ENCODE assay signal across 23 cellular contexts in genomic region chr17:79981661-79982101, GRCh38. TPM values are rescaled to one million over a fixed set of nuclear protein-coding genes. Genes with fewer than 3 reads are reported as not detected.
DNase-seq lines count a peak whose midpoint lies in the region; ATAC-seq, FAIRE-seq and TF ChIP-seq lines count a peak whose summit lies in the region.
"Had no signal": no experiment of that assay in that cellular context is flagged by ENCODE, and none has a peak within 500 bp of the region (broad histone marks: within the 10 kb centered on the region; RNA-seq: fewer than 3 reads in every experiment).

No MANE protein-coding gene starts in this region.

- peaks cover 15% of the 10 kb centered on the region for H3K4me1 ChIP-seq in neural progenitor cell

- peaks cover 8% of the 10 kb centered on the region for H3K36me3 Mint-ChIP-seq in neural progenitor cell

- H3K9me3 ChIP-seq in neural progenitor cell (ENCODE audit: low read depth) = no peaks in the 10 kb centered on the region
- H3K9me3 ChIP-seq: BLaER1 treated with 17β-estradiol and CSF1 and Interleukin-3, amounts not matched to agents 10 nM and 100 nM; right atrium auricular region; vagina had no signal

- no peak for TF ChIP-seq CTCF in neural progenitor cell (IDR thresholded peaks at IDR 0.05)

- no peaks in the 10 kb centered on the region for H3K27me3 ChIP-seq in neural progenitor cell
- H3K27me3 ChIP-seq: BLaER1 treated with 17β-estradiol and CSF1 and Interleukin-3, amounts not matched to agents 10 nM and 100 nM; right atrium auricular region; vagina had no signal

- H3K4me3 Mint-ChIP-seq in neural progenitor cell = no peak overlapping the region
- H3K4me3 Mint-ChIP-seq: central memory CD8-positive, alpha-beta T cell had no signal

- peak overlapping the region; percentile 56 for H3K4me2 ChIP-seq in neural progenitor cell
- H3K4me2 ChIP-seq: BLaER1 treated with 17β-estradiol and CSF1 and Interleukin-3, amounts not matched to agents 10 nM and 100 nM had no signal

- peaks cover 9% of the 10 kb centered on the region for H3K27me3 Mint-ChIP-seq in neural progenitor cell (ENCODE audit: insufficient read depth, low read depth)

- H3K4me3 ChIP-seq in neural progenitor cell = no peak overlapping the region
- H3K4me3 ChIP-seq: BLaER1 treated with 17β-estradiol and CSF1 and Interleukin-3, amounts not matched to agents 10 nM and 100 nM; right atrium auricular region; vagina had no signal

- peaks cover 35% of the 10 kb centered on the region for H3K4me1 Mint-ChIP-seq in neural progenitor cell
- H3K4me1 Mint-ChIP-seq: central memory CD8-positive, alpha-beta T cell had no signal

- H3K79me2 ChIP-seq in neural progenitor cell (ENCODE audit: low read depth) = no peaks in the 10 kb centered on the region

- no peaks in the 10 kb centered on the region for H3K9me3 Mint-ChIP-seq in neural progenitor cell
- H3K9me3 Mint-ChIP-seq: central memory CD8-positive, alpha-beta T cell had no signal

- no peak for ATAC-seq in left cardiac atrium
- no peak for ATAC-seq in HG03342 (IDR thresholded peaks at IDR 0.05; ENCODE audit: unreplicated experiment)
- no peak for ATAC-seq in GM18868 (IDR thresholded peaks at IDR 0.05; ENCODE audit: unreplicated experiment)
- ATAC-seq in stimulated activated naive CD8-positive, alpha-beta T cell treated with anti-CD3 and anti-CD28 coated beads, Interleukin-15, Interleukin-2, amounts not matched to agents 100 U/mL and 50 U/mL, for 24 hours = no peak
- ATAC-seq: esophagus mucosa had no signal

- H2AFZ ChIP-seq in neural progenitor cell (replicated peaks) = no peak overlapping the region

- H3K9ac ChIP-seq in neural progenitor cell = no peak overlapping the region
- H3K9ac ChIP-seq: BLaER1 treated with 17β-estradiol and CSF1 and Interleukin-3, amounts not matched to agents 10 nM and 100 nM had no signal

- H4K20me1 ChIP-seq in neural progenitor cell (ENCODE audit: low read depth) = peaks cover 33% of the 10 kb centered on the region

- peak; percentile 72 for DNase-seq in cardiac septum (ENCODE audit: low spot score)
- no peak for DNase-seq in left cardiac atrium
- DNase-seq in ecto neural progenitor cell (ENCODE audit: low spot score) = peak; percentile 50
- DNase-seq in neural progenitor cell (ENCODE audit: low spot score) = peak; percentile 72
- DNase-seq in urothelium cell line (ENCODE audit: low spot score) = no peak
- no peak for DNase-seq in stimulated activated naive CD8-positive, alpha-beta T cell treated with anti-CD3 and anti-CD28 coated beads, Interleukin-15, Interleukin-2, amounts not matched to agents 100 U/mL and 50 U/mL, for 24 hours
- DNase-seq: activated CD4-positive, alpha-beta T cell treated with anti-CD3 and anti-CD28 coated beads, Interleukin-2, amount 50 U/mL, for 48 hours; activated naive CD4-positive, alpha-beta T cell; Calu3; effector CD8-positive, alpha-beta T cell; mammary epithelial cell; NK-92 treated with Interleukin-12 subunit alpha and Interleukin-12 subunit beta, amount 100 ng/mL, for 24 hours had no signal

- H3K36me3 ChIP-seq in neural progenitor cell = no peaks in the 10 kb centered on the region
- H3K36me3 ChIP-seq: right atrium auricular region, vagina had no signal

- intact Hi-C loops in cardiac septum (cut with DNase I) = no loop called here
- intact Hi-C loops in left cardiac atrium (cut with DNase I) = loop anchor here in 1 of 2 donors (10.0 kb wide), 1 partner anchor 237 kb away; no protein-coding TSS in a partner anchor

- H3K27ac ChIP-seq in neural progenitor cell = no peak overlapping the region
- H3K27ac ChIP-seq: BLaER1 treated with 17β-estradiol and CSF1 and Interleukin-3, amounts not matched to agents 10 nM and 100 nM; HL-60; right atrium auricular region; vagina had no signal

- peak; percentile 40 for FAIRE-seq in urothelium cell line (lab: Jason Lieb, UNC)
- FAIRE-seq: frontal cortex, GM12891, islet of Langerhans had no signal

- H3K27ac Mint-ChIP-seq in neural progenitor cell = peak overlapping the region; percentile 67

- peaks cover 10% of the 10 kb centered on the region for H3F3A ChIP-seq in neural progenitor cell (ENCODE audit: low read depth)

RNA-seq across cellular contexts. Expression of gene TBC1D16, which starts 54.0 kb away (rescaled TPM):
- total RNA-seq in cardiac septum (17.1 TPM), left cardiac atrium (10 to 100 TPM; 29.9 to 30.9 TPM), neural progenitor cell (ENCODE audit: low replicate concordance) (21.2 and 34.8 TPM in 2 replicates)

RNA-seq across cellular contexts. Expression of gene CCDC40, which starts 54.8 kb away (rescaled TPM):
- total RNA-seq in cardiac septum (9.0 TPM), left cardiac atrium (1 to 10 TPM; 5.9 to 9.8 TPM), neural progenitor cell (ENCODE audit: low replicate concordance) (7.7 and 11.8 TPM in 2 replicates)

Comparison
In these comparisons a context has a peak if more than half of its experiments do, and no peak if none do; other contexts are left out.
1. DNase-seq: peak in cardiac septum (single experiment), ecto neural progenitor cell (single experiment) and neural progenitor cell (single experiment); none in left cardiac atrium (single experiment), urothelium cell line (single experiment) and stimulated activated naive CD8-positive, alpha-beta T cell treated with anti-CD3 and anti-CD28 coated beads, Interleukin-15, Interleukin-2, amounts not matched to agents 100 U/mL and 50 U/mL, for 24 hours (single experiment).